Comparison of ENCODE assay signal across 1 cellular context in genomic region chr11:125082611-125083311, GRCh38.
TF ChIP-seq lines count a peak whose summit lies in the region.

No MANE protein-coding gene starts in this region.

TF ChIP-seq in HCT116, 20 proteins besides CTCF, POLR2A, EP300 and RAD21:
- TF ChIP-seq ATF3 (IDR thresholded peaks at IDR 0.05) (no peak), JUND (IDR thresholded peaks at IDR 0.05) (peak; percentile 52), TCF7L2 (IDR thresholded peaks at IDR 0.05; ENCODE audit: borderline replicate concordance, extremely low read depth, insufficient read depth, insufficient read length) (no peak), SP1 (IDR thresholded peaks at IDR 0.05; ENCODE audit: low read depth) (peak; percentile 83), SIN3A (IDR thresholded peaks at IDR 0.05; ENCODE audit: low read depth) (no peak; the same call in 1 of the 2 replicates), EZH2phosphoT487 (IDR thresholded peaks at IDR 0.05; ENCODE audit: borderline replicate concordance) (no peak), ZNF274 (IDR thresholded peaks at IDR 0.05; ENCODE audit: low read depth, low read length) (no peak), YY1 (IDR thresholded peaks at IDR 0.05; ENCODE audit: extremely low read depth, insufficient replicate concordance, low read depth, low read length) (no peak), ZFX (IDR thresholded peaks at IDR 0.05) (no peak), CBX3 (IDR thresholded peaks at IDR 0.05; ENCODE audit: low read depth) (no peak), FOSL1 (IDR thresholded peaks at IDR 0.05; ENCODE audit: low read depth) (peak; percentile 64), EGR1 (IDR thresholded peaks at IDR 0.05; ENCODE audit: low read depth) (no peak), EZH2 (IDR thresholded peaks at IDR 0.05) (no peak), ELF1 (IDR thresholded peaks at IDR 0.05; ENCODE audit: borderline replicate concordance, low read depth) (no peak), POLR2AphosphoS5 (IDR thresholded peaks at IDR 0.05; ENCODE audit: low read depth, low read length) (0 out of 2 replicates have a peak, but pooled peaks have one; percentile 18), SRF (IDR thresholded peaks at IDR 0.05; ENCODE audit: low read depth) (no peak), CEBPB (IDR thresholded peaks at IDR 0.05; ENCODE audit: low read depth) (no peak; the same call in 1 of the 2 replicates), MAX (IDR thresholded peaks at IDR 0.05) (peak; percentile 68)
- TF ChIP-seq, protein P1, sequence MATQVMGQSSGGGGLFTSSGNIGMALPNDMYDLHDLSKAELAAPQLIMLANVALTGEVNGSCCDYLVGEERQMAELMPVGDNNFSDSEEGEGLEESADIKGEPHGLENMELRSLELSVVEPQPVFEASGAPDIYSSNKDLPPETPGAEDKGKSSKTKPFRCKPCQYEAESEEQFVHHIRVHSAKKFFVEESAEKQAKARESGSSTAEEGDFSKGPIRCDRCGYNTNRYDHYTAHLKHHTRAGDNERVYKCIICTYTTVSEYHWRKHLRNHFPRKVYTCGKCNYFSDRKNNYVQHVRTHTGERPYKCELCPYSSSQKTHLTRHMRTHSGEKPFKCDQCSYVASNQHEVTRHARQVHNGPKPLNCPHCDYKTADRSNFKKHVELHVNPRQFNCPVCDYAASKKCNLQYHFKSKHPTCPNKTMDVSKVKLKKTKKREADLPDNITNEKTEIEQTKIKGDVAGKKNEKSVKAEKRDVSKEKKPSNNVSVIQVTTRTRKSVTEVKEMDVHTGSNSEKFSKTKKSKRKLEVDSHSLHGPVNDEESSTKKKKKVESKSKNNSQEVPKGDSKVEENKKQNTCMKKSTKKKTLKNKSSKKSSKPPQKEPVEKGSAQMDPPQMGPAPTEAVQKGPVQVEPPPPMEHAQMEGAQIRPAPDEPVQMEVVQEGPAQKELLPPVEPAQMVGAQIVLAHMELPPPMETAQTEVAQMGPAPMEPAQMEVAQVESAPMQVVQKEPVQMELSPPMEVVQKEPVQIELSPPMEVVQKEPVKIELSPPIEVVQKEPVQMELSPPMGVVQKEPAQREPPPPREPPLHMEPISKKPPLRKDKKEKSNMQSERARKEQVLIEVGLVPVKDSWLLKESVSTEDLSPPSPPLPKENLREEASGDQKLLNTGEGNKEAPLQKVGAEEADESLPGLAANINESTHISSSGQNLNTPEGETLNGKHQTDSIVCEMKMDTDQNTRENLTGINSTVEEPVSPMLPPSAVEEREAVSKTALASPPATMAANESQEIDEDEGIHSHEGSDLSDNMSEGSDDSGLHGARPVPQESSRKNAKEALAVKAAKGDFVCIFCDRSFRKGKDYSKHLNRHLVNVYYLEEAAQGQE (IDR thresholded peaks at IDR 0.05; ENCODE audit: low read depth), result no peak
- TF ChIP-seq, protein P2, sequence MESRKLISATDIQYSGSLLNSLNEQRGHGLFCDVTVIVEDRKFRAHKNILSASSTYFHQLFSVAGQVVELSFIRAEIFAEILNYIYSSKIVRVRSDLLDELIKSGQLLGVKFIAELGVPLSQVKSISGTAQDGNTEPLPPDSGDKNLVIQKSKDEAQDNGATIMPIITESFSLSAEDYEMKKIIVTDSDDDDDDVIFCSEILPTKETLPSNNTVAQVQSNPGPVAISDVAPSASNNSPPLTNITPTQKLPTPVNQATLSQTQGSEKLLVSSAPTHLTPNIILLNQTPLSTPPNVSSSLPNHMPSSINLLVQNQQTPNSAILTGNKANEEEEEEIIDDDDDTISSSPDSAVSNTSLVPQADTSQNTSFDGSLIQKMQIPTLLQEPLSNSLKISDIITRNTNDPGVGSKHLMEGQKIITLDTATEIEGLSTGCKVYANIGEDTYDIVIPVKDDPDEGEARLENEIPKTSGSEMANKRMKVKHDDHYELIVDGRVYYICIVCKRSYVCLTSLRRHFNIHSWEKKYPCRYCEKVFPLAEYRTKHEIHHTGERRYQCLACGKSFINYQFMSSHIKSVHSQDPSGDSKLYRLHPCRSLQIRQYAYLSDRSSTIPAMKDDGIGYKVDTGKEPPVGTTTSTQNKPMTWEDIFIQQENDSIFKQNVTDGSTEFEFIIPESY (IDR thresholded peaks at IDR 0.05; ENCODE audit: extremely low read depth, insufficient replicate concordance, low read length), result no peak
